Comparison of ENCODE assay signal across 19 cellular contexts in the genomic region with DNA sequence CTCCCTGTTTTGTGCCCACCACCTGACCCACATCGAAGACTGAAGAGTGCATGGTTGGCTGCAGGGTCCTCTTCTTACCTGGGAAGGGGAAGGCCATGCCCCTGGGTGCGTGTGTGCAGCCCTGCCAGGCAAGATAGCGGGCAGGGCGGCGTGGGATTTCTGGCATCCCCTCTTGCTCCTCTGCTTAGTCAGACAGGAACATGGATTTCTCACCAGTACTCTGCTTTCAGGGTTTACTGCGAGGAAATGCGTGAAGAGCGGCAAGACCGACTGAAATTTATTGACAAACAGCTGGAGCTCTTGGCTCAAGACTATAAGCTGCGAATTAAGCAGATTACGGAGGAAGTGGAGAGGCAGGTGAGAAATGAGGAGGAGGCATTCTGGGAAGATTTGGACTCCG. TPM values are rescaled to one million over a fixed set of nuclear protein-coding genes. Genes with fewer than 3 reads are reported as not detected.
"Had no signal": no experiment of that assay in that cellular context is flagged by ENCODE, and none has a peak within 500 bp of the region (broad histone marks: within the 10 kb centered on the region; RNA-seq: fewer than 3 reads in every experiment).

No MANE protein-coding gene starts in this region.

- ATAC-seq: K562 had no signal

- FAIRE-seq: K562 had no signal

- H3K4me3 ChIP-seq: K562, Peyer's patch had no signal

- H3K4me1 ChIP-seq: Peyer's patch had no signal

- H3K27me3 ChIP-seq: Peyer's patch had no signal

- DNase-seq: activated B cell treated with CpG ODN at 0.5 μM for 24 hours; activated CD4-positive, alpha-beta T cell treated with anti-CD3 and anti-CD28 coated beads for 1 hour; activated CD4-positive, alpha-beta T cell treated with anti-CD3 and anti-CD28 coated beads, Interleukin-2, amount 10 ng/mL, durations not matched to agents 24 days and 14 days; activated CD4-positive, alpha-beta T cell treated with anti-CD3 and anti-CD28 coated beads, Interleukin-2, amount 50 U/mL, for 48 hours; activated effector memory CD4-positive, alpha-beta T cell treated with anti-CD3 and anti-CD28 coated beads, Interleukin-2, amount 50 U/mL, for 16 hours; activated naive CD4-positive, alpha-beta T cell treated with Interleukin-2 at 50 U/mL for 16 hours; activated naive CD8-positive, alpha-beta T cell treated with anti-CD3 and anti-CD28 coated beads for 36 hours; cerebellar nuclear complex; MM.1S; NCI-H1105; NCI-H1436; NCI-H1694 treated with DMSO at 0.1 percent for 48 hours; NCI-H2029 treated with DMSO at 0.1 percent for 48 hours; NCI-H446; NCI-H526 treated with DMSO at 0.1 percent for 48 hours; SHP77 treated with DMSO at 0.1 percent for 48 hours had no signal

- H3K9me3 ChIP-seq: Peyer's patch had no signal

RNA-seq across cellular contexts. Expression of a gene that starts 59.3 kb away (rescaled TPM):
- total RNA-seq: Peyer's patch, SK-MEL-5 had no signal
